ENCODE assay signal across 11 cellular contexts in the genomic region with DNA sequence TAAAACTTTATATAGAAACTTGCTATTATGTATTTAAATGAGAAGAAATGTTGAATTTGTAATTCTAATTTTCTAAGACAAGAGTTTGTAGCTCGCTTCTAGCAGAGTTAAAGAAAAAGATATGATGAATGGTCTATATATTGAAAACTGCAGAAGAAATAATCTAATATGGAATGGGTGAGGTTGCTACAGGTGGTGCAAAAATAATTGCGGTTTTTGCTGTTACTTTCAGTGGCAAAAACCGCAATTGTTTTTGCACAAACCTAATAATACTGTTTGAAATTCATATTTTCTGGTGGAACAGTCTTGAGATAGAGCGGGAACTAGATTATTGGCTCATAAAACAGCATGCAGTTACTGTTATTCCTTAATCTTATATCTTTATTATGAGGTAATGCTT. TPM values are rescaled to one million over a fixed set of nuclear protein-coding genes. Genes with fewer than 3 reads are reported as not detected.
"Had no signal": no experiment of that assay in that cellular context is flagged by ENCODE, and none has a peak within 500 bp of the region (broad histone marks: within the 10 kb centered on the region; RNA-seq: fewer than 3 reads in every experiment).

No MANE protein-coding gene starts in this region.

- H3K4me3 ChIP-seq: GM23248, GM23338, HAP-1 had no signal

- H3K36me3 ChIP-seq: HAP-1 had no signal

- H2AFZ ChIP-seq: GM23248 had no signal

- H3K4me1 ChIP-seq: HAP-1 had no signal

- H3K9me3 ChIP-seq: HAP-1 had no signal

- H3K9ac ChIP-seq: GM23248 had no signal

- H3K4me2 ChIP-seq: GM23338 had no signal

- H3K27ac ChIP-seq: GM23248 had no signal

- ATAC-seq: GM23338, HCT116 had no signal

- DNase-seq: GM23248, GOT3, H7, H9, HCEC 1CT, HFFc6 had no signal

- FAIRE-seq: H1, H54 had no signal

RNA-seq across cellular contexts. Expression of gene EYA4, which starts 23.9 kb away (rescaled TPM):
- total RNA-seq: GM23248, HFFc6 had no signal
- polyA plus RNA-seq: GM23248 had no signal
